In the genomic region with DNA sequence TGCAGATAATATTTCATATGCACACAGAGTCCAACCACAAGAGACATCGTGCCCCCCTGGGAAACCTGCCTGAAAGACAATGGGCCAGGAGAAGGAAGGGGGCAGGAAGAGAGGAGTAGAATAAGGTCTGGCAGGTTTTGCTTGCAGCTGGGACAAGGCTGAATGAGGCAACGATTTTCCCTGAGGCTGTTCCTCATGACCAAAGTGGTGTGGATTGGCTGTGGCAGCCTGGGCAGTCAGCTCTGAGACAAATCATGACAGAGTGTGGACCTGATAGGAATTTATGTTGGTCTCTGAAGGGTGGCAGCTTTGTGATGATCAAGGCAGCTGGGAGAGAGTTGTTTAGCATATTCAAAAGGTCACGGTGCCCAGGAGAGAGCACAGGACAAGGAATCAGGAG, we compare ENCODE assay signal across 35 cellular contexts.
"Had no signal": no experiment of that assay in that cellular context is flagged by ENCODE, and none has a peak within 500 bp of the region (broad histone marks: within the 10 kb centered on the region; RNA-seq: fewer than 3 reads in every experiment).

No MANE protein-coding gene starts in this region.

- H3K27me3 ChIP-seq: ascending aorta, cardiac muscle cell had no signal

- DNase-seq: activated B cell treated with CpG ODN at 0.5 μM for 24 hours; activated CD4-positive, alpha-beta memory T cell treated with anti-CD3 and anti-CD28 coated beads, Interleukin-2, amount 10 ng/mL, durations not matched to agents 7 days and 5 days; activated CD4-positive, alpha-beta T cell treated with anti-CD3 and anti-CD28 coated beads for 1 hour; activated CD4-positive, alpha-beta T cell treated with anti-CD3 and anti-CD28 coated beads for 36 hours; activated CD4-positive, alpha-beta T cell treated with anti-CD3 and anti-CD28 coated beads for 48 hours; activated CD4-positive, alpha-beta T cell treated with anti-CD3 and anti-CD28 coated beads, Interleukin-2, amount 10 ng/mL, durations not matched to agents 7 days and 5 days; activated CD4-positive, alpha-beta T cell treated with anti-CD3 and anti-CD28 coated beads, Interleukin-2, amount 50 U/mL, for 48 hours; activated CD8-positive, alpha-beta memory T cell treated with anti-CD3 and anti-CD28 coated beads for 24 hours; activated CD8-positive, alpha-beta memory T cell treated with anti-CD3 and anti-CD28 coated beads, Interleukin-2, amount 10 ng/mL, durations not matched to agents 7 days and 5 days; activated CD8-positive, alpha-beta memory T cell treated with anti-CD3 and anti-CD28 coated beads, Interleukin-2, amount 50 U/mL, for 48 hours; activated CD8-positive, alpha-beta T cell treated with anti-CD3 and anti-CD28 coated beads, Interleukin-2, amount 10 ng/mL, durations not matched to agents 7 days and 5 days; activated effector memory CD4-positive, alpha-beta T cell treated with Interleukin-2 at 50 U/mL for 16 hours; activated gamma-delta T cell; activated naive CD4-positive, alpha-beta T cell treated with anti-CD3 and anti-CD28 coated beads, Interleukin-2, amount 10 ng/mL, durations not matched to agents 7 days and 5 days; activated naive CD4-positive, alpha-beta T cell treated with Interleukin-2 at 50 U/mL for 16 hours; activated naive CD8-positive, alpha-beta T cell treated with anti-CD3 and anti-CD28 coated beads, Interleukin-2, amount 10 ng/mL, durations not matched to agents 7 days and 5 days; activated naive CD8-positive, alpha-beta T cell treated with anti-CD3 and anti-CD28 coated beads, Interleukin-2, amount 50 U/mL, for 24 hours; activated T-cell treated with anti-CD3 and anti-CD28 coated beads, Interleukin-2, amount 50 U/mL, for 24 hours; activated T-cell treated with anti-CD3 and anti-CD28 coated beads, Interleukin-2, amount 50 U/mL, for 48 hours; amygdala; anterior cingulate cortex; caudate nucleus; cerebellar nuclear complex; T-helper 2 cell; T-helper 9 cell had no signal

- H3K9me3 Mint-ChIP-seq: activated B cell treated with CpG ODN at 0.5 μM for 24 hours; activated CD4-positive, alpha-beta memory T cell treated with anti-CD3 and anti-CD28 coated beads, Interleukin-2, amount 10 ng/mL, durations not matched to agents 7 days and 5 days; activated naive CD4-positive, alpha-beta T cell treated with anti-CD3 and anti-CD28 coated beads, Interleukin-2, amount 10 ng/mL, durations not matched to agents 7 days and 5 days; activated T-cell treated with anti-CD3 and anti-CD28 coated beads, Interleukin-2, amount 50 U/mL, for 24 hours; activated T-helper 2 cell treated with anti-CD3 and anti-CD28 coated beads, Interferon-gamma antibody, Interleukin-2, Interleukin-4, amounts not matched to agents 10 μg/mL and 5 μg/mL and 100 μg/mL, durations not matched to agents 14 hours and 24 hours and 36 hours; brain; central memory CD8-positive, alpha-beta T cell; T-helper 1 cell treated with Interleukin-12 subunit alpha and Interleukin-12 subunit beta and Interleukin-4 antibody, amounts not matched to agents 30 μg/mL and 1 μg/mL, for 36 hours; T-helper 2 cell treated with Interferon-gamma antibody and Interleukin-4, amounts not matched to agents 5 μg/mL and 100 μg/mL, for 36 hours had no signal

- ATAC-seq: activated CD4-positive, alpha-beta T cell treated with anti-CD3 and anti-CD28 coated beads for 36 hours; activated CD8-positive, alpha-beta memory T cell treated with anti-CD3 and anti-CD28 coated beads, Interleukin-2, amount 10 ng/mL, durations not matched to agents 7 days and 5 days; activated CD8-positive, alpha-beta T cell treated with anti-CD3 and anti-CD28 coated beads, Interleukin-2, amount 10 ng/mL, durations not matched to agents 7 days and 5 days; activated naive CD8-positive, alpha-beta T cell treated with anti-CD3 and anti-CD28 coated beads, Interleukin-2, amount 50 U/mL, for 24 hours had no signal

- H3K4me1 Mint-ChIP-seq: activated B cell treated with CpG ODN at 0.5 μM for 24 hours; activated CD4-positive, alpha-beta memory T cell treated with anti-CD3 and anti-CD28 coated beads, Interleukin-2, amount 10 ng/mL, durations not matched to agents 7 days and 5 days; activated CD4-positive, alpha-beta T cell treated with anti-CD3 and anti-CD28 coated beads for 36 hours; activated CD4-positive, alpha-beta T cell treated with anti-CD3 and anti-CD28 coated beads, Interleukin-2, amount 10 ng/mL, durations not matched to agents 7 days and 5 days; activated CD8-positive, alpha-beta memory T cell treated with anti-CD3 and anti-CD28 coated beads, Interleukin-2, amount 10 ng/mL, durations not matched to agents 7 days and 5 days; activated naive CD4-positive, alpha-beta T cell treated with anti-CD3 and anti-CD28 coated beads, Interleukin-2, amount 10 ng/mL, durations not matched to agents 7 days and 5 days; activated naive CD4-positive, alpha-beta T cell treated with anti-CD3 and anti-CD28 coated beads, Interleukin-2, amount 50 U/mL, for 24 hours; activated naive CD8-positive, alpha-beta T cell treated with anti-CD3 and anti-CD28 coated beads, Interleukin-2, amount 10 ng/mL, durations not matched to agents 7 days and 5 days; activated naive CD8-positive, alpha-beta T cell treated with anti-CD3 and anti-CD28 coated beads, Interleukin-2, amount 50 U/mL, for 24 hours; brain; central memory CD8-positive, alpha-beta T cell had no signal

- H3K36me3 Mint-ChIP-seq: activated CD8-positive, alpha-beta memory T cell treated with anti-CD3 and anti-CD28 coated beads, Interleukin-2, amount 10 ng/mL, durations not matched to agents 7 days and 5 days; activated naive CD4-positive, alpha-beta T cell treated with anti-CD3 and anti-CD28 coated beads, Interleukin-2, amount 10 ng/mL, durations not matched to agents 7 days and 5 days; activated naive CD8-positive, alpha-beta T cell; activated naive CD8-positive, alpha-beta T cell treated with anti-CD3 and anti-CD28 coated beads, Interleukin-2, amount 10 ng/mL, durations not matched to agents 7 days and 5 days; brain had no signal

- H3K36me3 ChIP-seq: ascending aorta, cardiac muscle cell had no signal

- H3K4me3 ChIP-seq: ascending aorta, cardiac muscle cell had no signal

- H3K4me3 Mint-ChIP-seq: activated B cell treated with CpG ODN at 0.5 μM for 24 hours; activated CD4-positive, alpha-beta memory T cell treated with anti-CD3 and anti-CD28 coated beads, Interleukin-2, amount 10 ng/mL, durations not matched to agents 7 days and 5 days; activated CD4-positive, alpha-beta T cell treated with anti-CD3 and anti-CD28 coated beads for 36 hours; activated CD4-positive, alpha-beta T cell treated with anti-CD3 and anti-CD28 coated beads, Interleukin-2, amount 10 ng/mL, durations not matched to agents 7 days and 5 days; activated CD8-positive, alpha-beta memory T cell treated with anti-CD3 and anti-CD28 coated beads, Interleukin-2, amount 10 ng/mL, durations not matched to agents 7 days and 5 days; activated CD8-positive, alpha-beta T cell treated with anti-CD3 and anti-CD28 coated beads, Interleukin-2, amount 10 ng/mL, durations not matched to agents 7 days and 5 days; activated naive CD4-positive, alpha-beta T cell treated with anti-CD3 and anti-CD28 coated beads, Interleukin-2, amount 10 ng/mL, durations not matched to agents 7 days and 5 days; activated naive CD4-positive, alpha-beta T cell treated with anti-CD3 and anti-CD28 coated beads, Interleukin-2, amount 50 U/mL, for 24 hours; activated naive CD8-positive, alpha-beta T cell; activated naive CD8-positive, alpha-beta T cell treated with anti-CD3 and anti-CD28 coated beads, Interleukin-2, amount 10 ng/mL, durations not matched to agents 7 days and 5 days; activated naive CD8-positive, alpha-beta T cell treated with anti-CD3 and anti-CD28 coated beads, Interleukin-2, amount 50 U/mL, for 24 hours; activated T-cell treated with anti-CD3 and anti-CD28 coated beads, Interleukin-2, amount 50 U/mL, for 24 hours; brain; central memory CD8-positive, alpha-beta T cell; T-helper 1 cell treated with Interleukin-12 subunit alpha and Interleukin-12 subunit beta and Interleukin-4 antibody, amounts not matched to agents 30 μg/mL and 1 μg/mL, for 36 hours; T-helper 2 cell treated with Interferon-gamma antibody and Interleukin-4, amounts not matched to agents 5 μg/mL and 100 μg/mL, for 36 hours had no signal

- H3K27ac ChIP-seq: ascending aorta, cardiac muscle cell, VCaP had no signal

- H3K27me3 Mint-ChIP-seq: activated B cell treated with CpG ODN at 0.5 μM for 24 hours; activated CD4-positive, alpha-beta memory T cell treated with anti-CD3 and anti-CD28 coated beads, Interleukin-2, amount 10 ng/mL, durations not matched to agents 7 days and 5 days; activated CD4-positive, alpha-beta T cell treated with anti-CD3 and anti-CD28 coated beads, Interleukin-2, amount 10 ng/mL, durations not matched to agents 7 days and 5 days; activated CD8-positive, alpha-beta memory T cell treated with anti-CD3 and anti-CD28 coated beads, Interleukin-2, amount 10 ng/mL, durations not matched to agents 7 days and 5 days; activated naive CD4-positive, alpha-beta T cell treated with anti-CD3 and anti-CD28 coated beads, Interleukin-2, amount 10 ng/mL, durations not matched to agents 7 days and 5 days; activated naive CD8-positive, alpha-beta T cell; activated naive CD8-positive, alpha-beta T cell treated with anti-CD3 and anti-CD28 coated beads, Interleukin-2, amount 10 ng/mL, durations not matched to agents 7 days and 5 days; activated naive CD8-positive, alpha-beta T cell treated with anti-CD3 and anti-CD28 coated beads, Interleukin-2, amount 50 U/mL, for 24 hours; brain had no signal

- H3K27ac Mint-ChIP-seq: activated B cell treated with CpG ODN at 0.5 μM for 24 hours; activated CD4-positive, alpha-beta memory T cell treated with anti-CD3 and anti-CD28 coated beads, Interleukin-2, amount 10 ng/mL, durations not matched to agents 7 days and 5 days; activated CD4-positive, alpha-beta T cell treated with anti-CD3 and anti-CD28 coated beads for 36 hours; activated CD4-positive, alpha-beta T cell treated with anti-CD3 and anti-CD28 coated beads, Interleukin-2, amount 10 ng/mL, durations not matched to agents 7 days and 5 days; activated CD8-positive, alpha-beta memory T cell treated with anti-CD3 and anti-CD28 coated beads, Interleukin-2, amount 10 ng/mL, durations not matched to agents 7 days and 5 days; activated CD8-positive, alpha-beta T cell treated with anti-CD3 and anti-CD28 coated beads, Interleukin-2, amount 10 ng/mL, durations not matched to agents 7 days and 5 days; activated naive CD4-positive, alpha-beta T cell treated with anti-CD3 and anti-CD28 coated beads, Interleukin-2, amount 10 ng/mL, durations not matched to agents 7 days and 5 days; activated naive CD4-positive, alpha-beta T cell treated with anti-CD3 and anti-CD28 coated beads, Interleukin-2, amount 50 U/mL, for 24 hours; activated naive CD8-positive, alpha-beta T cell; activated naive CD8-positive, alpha-beta T cell treated with anti-CD3 and anti-CD28 coated beads, Interleukin-2, amount 10 ng/mL, durations not matched to agents 7 days and 5 days; activated naive CD8-positive, alpha-beta T cell treated with anti-CD3 and anti-CD28 coated beads, Interleukin-2, amount 50 U/mL, for 24 hours; activated T-cell treated with anti-CD3 and anti-CD28 coated beads, Interleukin-2, amount 50 U/mL, for 24 hours; activated T-helper 2 cell treated with anti-CD3 and anti-CD28 coated beads, Interferon-gamma antibody, Interleukin-2, Interleukin-4, amounts not matched to agents 10 μg/mL and 5 μg/mL and 100 μg/mL, durations not matched to agents 14 hours and 24 hours and 36 hours; T-helper 1 cell treated with Interleukin-12 subunit alpha and Interleukin-12 subunit beta and Interleukin-4 antibody, amounts not matched to agents 30 μg/mL and 1 μg/mL, for 36 hours; T-helper 2 cell treated with Interferon-gamma antibody and Interleukin-4, amounts not matched to agents 5 μg/mL and 100 μg/mL, for 36 hours had no signal
